8 cellular contexts compared by ENCODE assay signal in genomic region chr22:20435436-20436308, GRCh38. TPM values are rescaled to one million over a fixed set of nuclear protein-coding genes. Genes with fewer than 3 reads are reported as not detected.
A peak's percentile ranks its signal among the peaks of the same experiment; 100 is the strongest.
DNase-seq lines count a peak whose midpoint lies in the region; ATAC-seq and TF ChIP-seq lines count a peak whose summit lies in the region.

No MANE protein-coding gene starts in this region.

- H3K4me1 Mint-ChIP-seq in brain = peaks cover 50% of the 10 kb centered on the region

- H3K27ac ChIP-seq in stomach = peak overlapping the region in 3 of 5 donors; percentile 74 to 86 (median 83)

- H3K27ac Mint-ChIP-seq in brain = peak overlapping the region in 3 of 5 experiments; percentile 22 to 43 (median 38)

- intact Hi-C loops in stomach (cut with DNase I; ENCODE audit: low total_unique reads) = no loop called here

- peaks cover 46% of the 10 kb centered on the region for H3K27me3 Mint-ChIP-seq in brain

- no peak for ATAC-seq in HG02571 (IDR thresholded peaks at IDR 0.05; ENCODE audit: unreplicated experiment)

- H3K36me3 ChIP-seq in HAP-1 (replicated peaks) = peaks cover 4% of the 10 kb centered on the region
- H3K36me3 ChIP-seq in kidney epithelial cell (ENCODE audit: control insufficient read depth, insufficient read depth, low read length) = no peaks in the 10 kb centered on the region
- peaks cover 0 to under 1% (median 0%) of the 10 kb centered on the region in 4 donors for H3K36me3 ChIP-seq in stomach

- no peak for TF ChIP-seq POLR2A in stomach (IDR thresholded peaks at IDR 0.05)

- H3K9me3 ChIP-seq in HAP-1 = no peaks in the 10 kb centered on the region
- H3K9me3 ChIP-seq in stomach = no peaks in the 10 kb centered on the region

- peaks cover 4% of the 10 kb centered on the region for H3K36me3 Mint-ChIP-seq in brain

- H3K27me3 ChIP-seq in HAP-1 (ENCODE audit: low read depth) (no peaks in the 10 kb centered on the region), kidney epithelial cell (ENCODE audit: control insufficient read depth, insufficient read depth, low read length) (peaks cover 20% of the 10 kb centered on the region), stomach (peaks cover 0 to 83% (median 50%) of the 10 kb centered on the region in 3 donors)

- in situ Hi-C loops in HAP-1 (cut with MboI; ENCODE audit: low sequenced_read_pairs) (no loop called here), ACHN (cut with HindIII; ENCODE audit: low pct_ligation_motif_present, low pct_unique_long_range_greater_than_20kb, low sequenced_read_pairs) (no loop called here)

- H3K4me3 ChIP-seq in HAP-1 = peak overlapping the region; percentile 90
- peak overlapping the region; percentile 65 for H3K4me3 ChIP-seq in kidney epithelial cell (ENCODE audit: low read depth, low read length)
- peak overlapping the region; percentile 55 to 63 (median 62) for H3K4me3 ChIP-seq in stomach

- peaks cover 8% of the 10 kb centered on the region for H3K4me1 ChIP-seq in HAP-1
- peaks cover 34 to 74% (median 52%) of the 10 kb centered on the region in 4 donors for H3K4me1 ChIP-seq in stomach

- WGBS in stomach, 5 donors = 51 to 71% (median 57%) methylated on average over 9 to 12 of the region's 12 CpGs

- DNase-seq in HAP-1 (ENCODE audit: low spot score in 2 of 2) = no peak
- no peak for DNase-seq in kidney epithelial cell (ENCODE audit: low read depth)
- DNase-seq in stomach = no peak
- DNase-seq in stimulated activated naive CD4-positive, alpha-beta T cell treated with Interleukin-2 at 50 U/mL for 16 hours (lab: John Stamatoyannopoulos, UW) = no peak
- DNase-seq in ACHN = no peak
- no peak for DNase-seq in Kasumi-1 (lab: John Stamatoyannopoulos, UW)

- TF ChIP-seq CTCF in brain (conservative IDR thresholded peaks at IDR 0.05) (no peak), kidney epithelial cell (IDR thresholded peaks at IDR 0.05; ENCODE audit: insufficient read depth, low read length, poor library complexity, severe bottlenecking) (no peak), stomach (IDR thresholded peaks at IDR 0.05) (no peak)

- H3K9me3 Mint-ChIP-seq in brain = peaks cover 0 to 6% (median 3%) of the 10 kb centered on the region in 5 experiments

- no peak for TF ChIP-seq EP300 in stomach (IDR thresholded peaks at IDR 0.05)

- peak overlapping the region; percentile 67 to 79 (median 70) for H3K4me3 Mint-ChIP-seq in brain

RNA-seq across cellular contexts. Expression of gene SCARF2, which starts 2.0 kb away (rescaled TPM):
- polyA plus RNA-seq in brain (ENCODE audit: insufficient read depth, low read depth, low replicate concordance) (1.9 TPM), stomach (1 to 10 TPM; 1.5 to 2.0 (median 1.6) TPM)
- total RNA-seq in kidney epithelial cell (33.6 and 39.9 TPM in 2 replicates), stomach (10 to 100 TPM in 2 of 5 donors, 1 to 10 TPM in 2, under 1 TPM in 1; 0.89 to 42.9 (median 6.4) TPM)

RNA-seq across cellular contexts. Expression of gene ZNF74, which starts 41.7 kb away (rescaled TPM):
- polyA plus RNA-seq in brain (ENCODE audit: insufficient read depth, low read depth, low replicate concordance) = 19.6 TPM
- 23.5 TPM in 2 replicates for total RNA-seq in kidney epithelial cell
- total RNA-seq in stomach = 10 to 100 TPM in 4 of 5 donors, 1 to 10 TPM in 1; 5.9 to 29.9 (median 13.2) TPM
- 1 to 10 TPM; 3.1 to 5.5 (median 4.1) TPM for polyA plus RNA-seq in stomach

RNA-seq across cellular contexts. Expression of gene KLHL22, which starts 59.9 kb away (rescaled TPM):
- 37.0 TPM for polyA plus RNA-seq in brain (ENCODE audit: insufficient read depth, low read depth, low replicate concordance)
- total RNA-seq in kidney epithelial cell = 18.6 and 28.2 TPM in 2 replicates
- 10 to 100 TPM in 4 of 5 donors, 1 to 10 TPM in 1; 7.0 to 26.5 (median 22.8) TPM for total RNA-seq in stomach
- polyA plus RNA-seq in stomach = 10 to 100 TPM in 2 of 3 donors, 1 to 10 TPM in 1; 7.0 to 10.8 (median 10.2) TPM
